In genomic region chr2:41160439-41160838, GRCh38 we compare ENCODE assay signal across 29 cellular contexts.
A peak's percentile ranks its signal among the peaks of the same experiment; 100 is the strongest.
DNase-seq lines count a peak whose midpoint lies in the region; ATAC-seq lines count a peak whose summit lies in the region.
"Had no signal": no experiment of that assay in that cellular context is flagged by ENCODE, and none has a peak within 500 bp of the region (broad histone marks: within the 10 kb centered on the region; RNA-seq: fewer than 3 reads in every experiment).

No MANE protein-coding gene starts in this region.

- no peaks in the 10 kb centered on the region for H3K36me3 Mint-ChIP-seq in activated naive CD8-positive, alpha-beta T cell treated with anti-CD3 and anti-CD28 coated beads, Interleukin-2, amount 50 U/mL, for 24 hours (ENCODE audit: low read depth)
- no peaks in the 10 kb centered on the region for H3K36me3 Mint-ChIP-seq in natural killer cell treated with Interleukin-12 subunit alpha and Interleukin-12 subunit beta and Interleukin-15 and Interleukin-18, amount 100 ng/mL, for 72 hours
- no peaks in the 10 kb centered on the region for H3K36me3 Mint-ChIP-seq in activated T-helper 17 cell treated with anti-CD3 and anti-CD28 coated beads, Interleukin-2, amount 50 U/mL, for 72 hours (ENCODE audit: low read depth)
- H3K36me3 Mint-ChIP-seq: neural progenitor cell had no signal

- H4K8ac ChIP-seq in mesendoderm (ENCODE audit: low read depth, low read length): no peak overlapping the region

- no peaks in the 10 kb centered on the region for H3K27me3 Mint-ChIP-seq in activated naive CD8-positive, alpha-beta T cell treated with anti-CD3 and anti-CD28 coated beads, Interleukin-2, amount 50 U/mL, for 24 hours
- H3K27me3 Mint-ChIP-seq in natural killer cell treated with Interleukin-12 subunit alpha and Interleukin-12 subunit beta and Interleukin-15 and Interleukin-18, amount 100 ng/mL, for 72 hours: no peaks in the 10 kb centered on the region
- no peaks in the 10 kb centered on the region for H3K27me3 Mint-ChIP-seq in activated T-helper 17 cell treated with anti-CD3 and anti-CD28 coated beads, Interleukin-2, amount 50 U/mL, for 72 hours

- no peaks in the 10 kb centered on the region for H3K27me3 ChIP-seq in mesendoderm (ENCODE audit: insufficient read depth, low read length, poor library complexity)
- H3K27me3 ChIP-seq: adrenal gland, brain microvascular endothelial cell, neural progenitor cell, upper lobe of left lung had no signal

- H3K4me3 Mint-ChIP-seq in activated naive CD8-positive, alpha-beta T cell treated with anti-CD3 and anti-CD28 coated beads, Interleukin-2, amount 50 U/mL, for 24 hours: no peak overlapping the region
- no peak overlapping the region for H3K4me3 Mint-ChIP-seq in natural killer cell treated with Interleukin-12 subunit alpha and Interleukin-12 subunit beta and Interleukin-15 and Interleukin-18, amount 100 ng/mL, for 72 hours
- no peak overlapping the region for H3K4me3 Mint-ChIP-seq in activated T-helper 17 cell treated with anti-CD3 and anti-CD28 coated beads, Interleukin-2, amount 50 U/mL, for 72 hours
- H3K4me3 Mint-ChIP-seq: neural progenitor cell had no signal

- no peak overlapping the region for H3K56ac ChIP-seq in mesendoderm (ENCODE audit: low read length)

- H3K4ac ChIP-seq in mesendoderm (ENCODE audit: low read depth, low read length): no peak overlapping the region

- no peak overlapping the region for H3K18ac ChIP-seq in mesendoderm (ENCODE audit: low read length)

- H2AK5ac ChIP-seq in mesendoderm (ENCODE audit: low read length): no peak overlapping the region

- no peaks in the 10 kb centered on the region for H3K36me3 ChIP-seq in mesendoderm (ENCODE audit: control insufficient read depth, insufficient read depth, low read length)
- H3K36me3 ChIP-seq: adrenal gland, brain microvascular endothelial cell, neural progenitor cell, upper lobe of left lung had no signal

- no peak overlapping the region for H3K23ac ChIP-seq in mesendoderm (ENCODE audit: low read length)

- DNase-seq in HCEC 1CT (peak; percentile 24), RKO (ENCODE audit: low spot score) (peak; percentile 21), mesendoderm (peak; percentile 13)
- DNase-seq in activated naive CD8-positive, alpha-beta T cell treated with anti-CD3 and anti-CD28 coated beads, Interleukin-2, amount 50 U/mL, for 24 hours: no peak
- no peak for DNase-seq in stimulated activated CD4-positive, alpha-beta T cell treated with anti-CD3 and anti-CD28 coated beads, Interleukin-15, amount 100 ng/mL, for 24 hours
- no peak for DNase-seq in natural killer cell treated with Interleukin-12 subunit alpha and Interleukin-12 subunit beta and Interleukin-15 and Interleukin-18, amount 100 ng/mL, for 72 hours (ENCODE audit: low spot score)
- DNase-seq: activated gamma-delta T cell; activated T-cell treated with anti-CD3 and anti-CD28 coated beads, Interleukin-2, amount 50 U/mL, for 1 hour; adrenal gland; brain microvascular endothelial cell; C1 segment of cervical spinal cord; DMS79; effector memory CD4-positive, alpha-beta T cell; erythroblast; kidney glomerular epithelial cell; NCI-H1417 treated with DMSO at 0.1 percent for 48 hours; NCI-H2107; NCI-H446; NCI-H82; right cardiac atrium; stimulated activated CD4-positive, alpha-beta T cell treated with anti-CD3 and anti-CD28 coated beads, Interleukin-4, amount 100 ng/mL, for 1 hour; substantia nigra; upper lobe of left lung had no signal

- H3K27ac ChIP-seq in mesendoderm (ENCODE audit: low read depth, low read length): no peak overlapping the region
- H3K27ac ChIP-seq: adrenal gland, brain microvascular endothelial cell, neural progenitor cell, upper lobe of left lung had no signal

- peak; percentile 43 for ATAC-seq in activated naive CD8-positive, alpha-beta T cell treated with anti-CD3 and anti-CD28 coated beads, Interleukin-2, amount 50 U/mL, for 24 hours
- ATAC-seq in natural killer cell treated with Interleukin-12 subunit alpha and Interleukin-12 subunit beta and Interleukin-15 and Interleukin-18, amount 100 ng/mL, for 72 hours: no peak
- ATAC-seq in activated T-helper 17 cell treated with anti-CD3 and anti-CD28 coated beads, Interleukin-2, amount 50 U/mL, for 72 hours (replicated peaks): no peak
- ATAC-seq: HCT116, right cardiac atrium, Right ventricle myocardium inferior, SK-N-SH treated with all-trans-retinoic acid at 6 μM for 48 hours had no signal

- H4K5ac ChIP-seq in mesendoderm (ENCODE audit: low read length): no peak overlapping the region

- H3K9ac ChIP-seq in mesendoderm (ENCODE audit: low read length): no peak overlapping the region
- H3K9ac ChIP-seq: neural progenitor cell had no signal

- no peak overlapping the region for H3K4me2 ChIP-seq in mesendoderm (ENCODE audit: low read length)
- H3K4me2 ChIP-seq: neural progenitor cell had no signal

- no peaks in the 10 kb centered on the region for H3K4me1 ChIP-seq in mesendoderm (ENCODE audit: control insufficient read depth, low read depth, low read length)
- H3K4me1 ChIP-seq: adrenal gland, neural progenitor cell, upper lobe of left lung had no signal

- peaks cover 5% of the 10 kb centered on the region for H3K9me3 Mint-ChIP-seq in activated naive CD8-positive, alpha-beta T cell treated with anti-CD3 and anti-CD28 coated beads, Interleukin-2, amount 50 U/mL, for 24 hours
- H3K9me3 Mint-ChIP-seq in natural killer cell treated with Interleukin-12 subunit alpha and Interleukin-12 subunit beta and Interleukin-15 and Interleukin-18, amount 100 ng/mL, for 72 hours: peaks cover 14% of the 10 kb centered on the region
- H3K9me3 Mint-ChIP-seq in activated T-helper 17 cell treated with anti-CD3 and anti-CD28 coated beads, Interleukin-2, amount 50 U/mL, for 72 hours: peaks cover 9% of the 10 kb centered on the region
- H3K9me3 Mint-ChIP-seq: neural progenitor cell had no signal

- H3K79me2 ChIP-seq in mesendoderm (ENCODE audit: control insufficient read depth, insufficient read depth, low read length): no peaks in the 10 kb centered on the region

- H3K4me3 ChIP-seq in mesendoderm (ENCODE audit: low read length): no peak overlapping the region
- H3K4me3 ChIP-seq: adrenal gland, lung, neural progenitor cell, upper lobe of left lung had no signal

- H3K27ac Mint-ChIP-seq in activated naive CD8-positive, alpha-beta T cell treated with anti-CD3 and anti-CD28 coated beads, Interleukin-2, amount 50 U/mL, for 24 hours: no peak overlapping the region
- H3K27ac Mint-ChIP-seq in natural killer cell treated with Interleukin-12 subunit alpha and Interleukin-12 subunit beta and Interleukin-15 and Interleukin-18, amount 100 ng/mL, for 72 hours: no peak overlapping the region
- H3K27ac Mint-ChIP-seq in activated T-helper 17 cell treated with anti-CD3 and anti-CD28 coated beads, Interleukin-2, amount 50 U/mL, for 72 hours: no peak overlapping the region
- H3K27ac Mint-ChIP-seq: neural progenitor cell had no signal

- H2BK5ac ChIP-seq in mesendoderm (ENCODE audit: low read length): no peak overlapping the region

- no CpG with 5 or more reads among the region's 1 CpG for whole genome bisulfite sequencing in mesendoderm (ENCODE audit: extremely low coverage, insufficient coverage, low lambda C conversion rate)

- no peak overlapping the region for H2BK120ac ChIP-seq in mesendoderm (ENCODE audit: low read depth, low read length)

- H2BK15ac ChIP-seq in mesendoderm (replicated peaks; ENCODE audit: low read depth): no peak overlapping the region

- H3K79me1 ChIP-seq in mesendoderm (ENCODE audit: low read length): no peaks in the 10 kb centered on the region

- no peaks in the 10 kb centered on the region for H3K4me1 Mint-ChIP-seq in activated naive CD8-positive, alpha-beta T cell treated with anti-CD3 and anti-CD28 coated beads, Interleukin-2, amount 50 U/mL, for 24 hours
- no peaks in the 10 kb centered on the region for H3K4me1 Mint-ChIP-seq in natural killer cell treated with Interleukin-12 subunit alpha and Interleukin-12 subunit beta and Interleukin-15 and Interleukin-18, amount 100 ng/mL, for 72 hours (ENCODE audit: low read depth in 2 of 2)
- no peaks in the 10 kb centered on the region for H3K4me1 Mint-ChIP-seq in activated T-helper 17 cell treated with anti-CD3 and anti-CD28 coated beads, Interleukin-2, amount 50 U/mL, for 72 hours
- H3K4me1 Mint-ChIP-seq: neural progenitor cell had no signal

Comparison
In these comparisons a context has a peak if more than half of its experiments do, and no peak if none do; other contexts are left out.
1. DNase-seq: peak in HCEC 1CT (single experiment), RKO (single experiment) and mesendoderm (single experiment); none in activated naive CD8-positive, alpha-beta T cell treated with anti-CD3 and anti-CD28 coated beads, Interleukin-2, amount 50 U/mL, for 24 hours (single experiment), stimulated activated CD4-positive, alpha-beta T cell treated with anti-CD3 and anti-CD28 coated beads, Interleukin-15, amount 100 ng/mL, for 24 hours (single experiment) and natural killer cell treated with Interleukin-12 subunit alpha and Interleukin-12 subunit beta and Interleukin-15 and Interleukin-18, amount 100 ng/mL, for 72 hours (single experiment).